In genomic region chr1:24705260-24706073, GRCh38 we compare ENCODE assay signal across 7 cellular contexts. TPM values are rescaled to one million over a fixed set of nuclear protein-coding genes. Genes with fewer than 3 reads are reported as not detected.
DNase-seq lines count a peak whose midpoint lies in the region; ATAC-seq, FAIRE-seq and TF ChIP-seq lines count a peak whose summit lies in the region.

No MANE protein-coding gene starts in this region.

- H3K27me3 ChIP-seq in iPS-15b (ENCODE audit: control insufficient read depth, insufficient read depth, low read length) = no peaks in the 10 kb centered on the region

- H3K9me3 Mint-ChIP-seq in MCF 10A (ENCODE audit: unreplicated experiment) = no peaks in the 10 kb centered on the region

- ATAC-seq in HG03457 (IDR thresholded peaks at IDR 0.05; ENCODE audit: unreplicated experiment) = no peak

- no peak for TF ChIP-seq POLR2A in GM12892 (IDR thresholded peaks at IDR 0.05; ENCODE audit: low read depth, low read length)

- no peaks in the 10 kb centered on the region for H3K9me3 ChIP-seq in iPS-15b (ENCODE audit: control insufficient read depth, insufficient read depth, low read length)

- no peaks in the 10 kb centered on the region for H3K27me3 Mint-ChIP-seq in MCF 10A (ENCODE audit: insufficient read depth, unreplicated experiment)

- H3K4me1 ChIP-seq in iPS-15b (ENCODE audit: control insufficient read depth, insufficient read depth, low read length) = peaks cover 8% of the 10 kb centered on the region

- CTCF ChIA-PET in MCF 10A (lab: Yijun Ruan, JAX) = interaction anchor here (2.4 kb wide), 1 partner anchor 17 kb away, joined by 20 read pairs; no protein-coding TSS in a partner anchor

- intact Hi-C loops in MCF 10A (cut with micrococcal nuclease) = no loop called here

- FAIRE-seq in GM12892 (lab: Jason Lieb, UNC) = peak; percentile 67

- H3K4me1 Mint-ChIP-seq in MCF 10A (ENCODE audit: insufficient read depth, unreplicated experiment) = peaks cover 19% of the 10 kb centered on the region

- TF ChIP-seq CTCF in MCF 10A (IDR thresholded peaks at IDR 0.05; ENCODE audit: unreplicated experiment) = no peak

- BruUV-seq in MCF 10A (replicated peaks; lab: Mats Ljungman, UMichigan) = no TSS peak

- no peak overlapping the region for H3K9ac ChIP-seq in iPS-15b (ENCODE audit: low read depth, low read length)

- H3K36me3 ChIP-seq in iPS-15b (ENCODE audit: control insufficient read depth, insufficient read depth, low read length) = no peaks in the 10 kb centered on the region

- H3K4me3 Mint-ChIP-seq in MCF 10A (ENCODE audit: unreplicated experiment) = peak overlapping the region; percentile 43

- POLR2A ChIA-PET in MCF 10A (lab: Yijun Ruan, JAX) = interaction anchor here (0.7 to 1.3 kb wide), 5 partner anchors 13 to 127 kb away, joined by 3 to 8 read pairs (median 3); no protein-coding TSS in a partner anchor

- H3K27ac Mint-ChIP-seq in MCF 10A (ENCODE audit: low read depth, unreplicated experiment) = peak overlapping the region; percentile 68

- peak; percentile 57 for DNase-seq in GM12892 (ENCODE audit: insufficient read length)
- peak; percentile 92 for DNase-seq in HuH-7 (ENCODE audit: low spot score)
- DNase-seq in MCF 10A (ENCODE audit: unreplicated experiment) = peak; percentile 98
- DNase-seq in retina = peak; percentile 75

- H3K36me3 Mint-ChIP-seq in MCF 10A (ENCODE audit: insufficient read depth, unreplicated experiment) = peaks cover 5% of the 10 kb centered on the region

- H3K4me3 ChIP-seq in iPS-15b (ENCODE audit: low read depth, low read length) = peak overlapping the region; percentile 10

TF ChIP-seq in PFSK-1, 5 proteins besides CTCF, POLR2A, EP300 and RAD21:
- TF ChIP-seq POLR2AphosphoS5 (IDR thresholded peaks at IDR 0.05; ENCODE audit: low read depth, low read length) = peak; percentile 87; the same call in 1 of the 2 replicates
- 0 out of 2 replicates have a peak, but pooled peaks have one; percentile 43 for TF ChIP-seq TAF1 (IDR thresholded peaks at IDR 0.05; ENCODE audit: borderline replicate concordance, insufficient read depth, low read length)
- no peak; a peak in 1 of 4 replicates for TF ChIP-seq REST (IDR thresholded peaks at IDR 0.05; ENCODE audit: insufficient read depth in 1 of 2, low read depth in 2 of 2, low read length in 2 of 2)

RNA-seq across cellular contexts. Expression of gene CLIC4, which starts 39.8 kb away (rescaled TPM):
- 39.3 TPM for polyA plus RNA-seq in GM12892 (2012; ENCODE audit: missing spikeins)
- 504 TPM for polyA plus RNA-seq in PFSK-1 (2012; ENCODE audit: insufficient read length, low read depth)
- 242 and 281 TPM in 2 replicates for total RNA-seq in MCF 10A (2022)
